Comparison of ENCODE assay signal across 11 cellular contexts in the genomic region with DNA sequence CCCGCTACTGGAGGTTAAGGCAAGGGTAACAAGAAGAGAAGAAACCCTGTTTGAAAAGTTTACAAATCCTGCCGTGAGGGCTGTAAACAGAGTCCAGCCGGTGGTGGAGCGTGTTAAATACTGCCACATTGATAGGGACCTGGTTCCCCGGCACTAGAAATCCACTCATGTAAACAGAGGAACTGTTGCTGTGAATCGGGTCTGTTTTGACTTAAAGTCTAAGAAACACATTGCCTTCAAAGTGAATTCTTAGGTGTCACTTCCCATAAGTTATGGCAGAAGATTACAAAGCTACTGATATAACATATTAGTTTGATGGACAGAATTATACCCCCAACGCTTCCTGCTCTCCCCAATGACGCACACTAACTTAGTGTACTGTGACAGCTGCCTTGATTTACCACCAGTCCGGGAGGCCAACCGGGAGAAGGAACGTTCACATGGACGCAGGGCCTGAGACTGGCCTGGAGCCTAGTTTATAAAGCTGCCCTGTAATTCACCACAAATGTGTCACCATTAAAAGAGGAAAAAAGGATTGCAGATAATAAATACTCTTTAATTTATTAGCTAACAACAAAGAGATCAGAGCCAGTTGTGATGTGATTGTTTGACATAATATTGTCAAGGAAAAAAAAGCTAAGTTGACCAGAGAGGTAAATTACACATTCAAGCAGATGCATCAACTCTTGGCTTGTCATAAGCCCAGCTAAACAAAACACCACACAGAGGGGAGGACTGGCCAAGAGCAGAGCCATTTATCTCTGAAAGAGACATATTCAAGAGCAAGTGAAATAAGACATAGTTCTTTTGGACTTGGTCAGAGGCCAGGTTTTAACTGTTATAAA.
A peak's percentile ranks its signal among the peaks of the same experiment; 100 is the strongest.
DNase-seq lines count a peak whose midpoint lies in the region; ATAC-seq and TF ChIP-seq lines count a peak whose summit lies in the region.
"Had no signal": no experiment of that assay in that cellular context is flagged by ENCODE, and none has a peak within 500 bp of the region (broad histone marks: within the 10 kb centered on the region; RNA-seq: fewer than 3 reads in every experiment).

No MANE protein-coding gene starts in this region.

- TF ChIP-seq CTCF in HFFc6 (IDR thresholded peaks at IDR 0.05), result no peak
- TF ChIP-seq CTCF in esophagus squamous epithelium (IDR thresholded peaks at IDR 0.05), result no peak

- H3K9ac ChIP-seq in mucosa of rectum (ENCODE audit: low read depth in 1 of 2, low read length in 2 of 2), result no peak overlapping the region

- H3K9me3 ChIP-seq in esophagus squamous epithelium, result no peaks in the 10 kb centered on the region
- no peaks in the 10 kb centered on the region for H3K9me3 ChIP-seq in mucosa of rectum (ENCODE audit: control insufficient read depth in 2 of 2, low read length in 2 of 2)

- intact Hi-C loops in esophagus squamous epithelium (cut with DNase I), result no loop called here

- DNase-seq in A172 (ENCODE audit: low spot score) (peak; percentile 95), HFFc6 (peak; percentile 81), esophagus squamous epithelium (lab: John Stamatoyannopoulos, UW) (no peak), NCI-H2227 treated with DMSO at 0.1 percent for 48 hours (lab: John Stamatoyannopoulos, UW) (no peak)
- DNase-seq in activated T-cell treated with anti-CD3 and anti-CD28 coated beads, Interleukin-2, amount 50 U/mL, for 4 hours, result no peak
- no peak for DNase-seq in stimulated activated effector memory CD8-positive, alpha-beta T cell treated with anti-CD3 and anti-CD28 coated beads, Interleukin-12 subunit alpha, Interleukin-12 subunit beta, amount 100 ng/mL, for 72 hours (ENCODE audit: low spot score in 2 of 2)
- DNase-seq: NCI-H1048, NCI-H510A treated with DMSO at 0.1 percent for 48 hours, small intestine had no signal

- H3K4me1 Mint-ChIP-seq in HFFc6 (ENCODE audit: low read depth), result no peaks in the 10 kb centered on the region; the same call in 1 of the 2 replicates
- no peaks in the 10 kb centered on the region for H3K4me1 Mint-ChIP-seq in activated T-cell treated with anti-CD3 and anti-CD28 coated beads, Interleukin-2, amount 50 U/mL, for 4 hours (ENCODE audit: low read depth)
- no peaks in the 10 kb centered on the region for H3K4me1 Mint-ChIP-seq in stimulated activated effector memory CD8-positive, alpha-beta T cell treated with anti-CD3 and anti-CD28 coated beads, Interleukin-12 subunit alpha, Interleukin-12 subunit beta, amount 100 ng/mL, for 72 hours

- no peak for ATAC-seq in GM18867 (IDR thresholded peaks at IDR 0.05; ENCODE audit: unreplicated experiment)
- no peak for ATAC-seq in activated T-cell treated with anti-CD3 and anti-CD28 coated beads, Interleukin-2, amount 50 U/mL, for 4 hours
- no peak for ATAC-seq in stimulated activated effector memory CD8-positive, alpha-beta T cell treated with anti-CD3 and anti-CD28 coated beads, Interleukin-12 subunit alpha, Interleukin-12 subunit beta, amount 100 ng/mL, for 72 hours

- no peak for TF ChIP-seq POLR2A in esophagus squamous epithelium (IDR thresholded peaks at IDR 0.05)

- no peak overlapping the region for H3K27ac Mint-ChIP-seq in HFFc6
- no peak overlapping the region for H3K27ac Mint-ChIP-seq in stimulated activated effector memory CD8-positive, alpha-beta T cell treated with anti-CD3 and anti-CD28 coated beads, Interleukin-12 subunit alpha, Interleukin-12 subunit beta, amount 100 ng/mL, for 72 hours

- 62 to 72% methylated on average over 12 of the region's 12 CpGs for WGBS in esophagus squamous epithelium, 2 donors

- H3K4me1 ChIP-seq in esophagus squamous epithelium (no peaks in the 10 kb centered on the region), mucosa of rectum (ENCODE audit: control insufficient read depth in 2 of 2, insufficient read depth in 2 of 2, low read length in 2 of 2) (no peaks in the 10 kb centered on the region)

- no peaks in the 10 kb centered on the region for H3K9me3 Mint-ChIP-seq in HFFc6
- H3K9me3 Mint-ChIP-seq in activated T-cell treated with anti-CD3 and anti-CD28 coated beads, Interleukin-2, amount 50 U/mL, for 4 hours, result no peaks in the 10 kb centered on the region
- H3K9me3 Mint-ChIP-seq in stimulated activated effector memory CD8-positive, alpha-beta T cell treated with anti-CD3 and anti-CD28 coated beads, Interleukin-12 subunit alpha, Interleukin-12 subunit beta, amount 100 ng/mL, for 72 hours, result peaks cover 3% of the 10 kb centered on the region

- H3K4me3 ChIP-seq in esophagus squamous epithelium (no peak overlapping the region), mucosa of rectum (ENCODE audit: low read length in 2 of 2) (no peak overlapping the region)

- no peaks in the 10 kb centered on the region; the same call in 1 of the 2 replicates for H3K27me3 Mint-ChIP-seq in HFFc6 (ENCODE audit: insufficient read depth)
- H3K27me3 Mint-ChIP-seq in activated T-cell treated with anti-CD3 and anti-CD28 coated beads, Interleukin-2, amount 50 U/mL, for 4 hours (ENCODE audit: low read depth), result no peaks in the 10 kb centered on the region

- H3K36me3 ChIP-seq in esophagus squamous epithelium (no peaks in the 10 kb centered on the region), mucosa of rectum (ENCODE audit: control insufficient read depth in 2 of 2, insufficient read depth in 2 of 2, low read length in 2 of 2) (no peaks in the 10 kb centered on the region)

- no peak overlapping the region for H3K4me3 Mint-ChIP-seq in HFFc6
- no peak overlapping the region for H3K4me3 Mint-ChIP-seq in activated T-cell treated with anti-CD3 and anti-CD28 coated beads, Interleukin-2, amount 50 U/mL, for 4 hours
- H3K4me3 Mint-ChIP-seq in stimulated activated effector memory CD8-positive, alpha-beta T cell treated with anti-CD3 and anti-CD28 coated beads, Interleukin-12 subunit alpha, Interleukin-12 subunit beta, amount 100 ng/mL, for 72 hours, result no peak overlapping the region

- H3K27me3 ChIP-seq in esophagus squamous epithelium, result no peaks in the 10 kb centered on the region
- no peaks in the 10 kb centered on the region for H3K27me3 ChIP-seq in mucosa of rectum (ENCODE audit: control insufficient read depth in 2 of 2, insufficient read depth in 2 of 2, low read length in 2 of 2)

- H3K27ac ChIP-seq in esophagus squamous epithelium, result peak overlapping the region in 3 of 4 donors; percentile 2 to 62 (median 59)
- peak overlapping the region; percentile 20 to 34 for H3K27ac ChIP-seq in mucosa of rectum (ENCODE audit: low read depth in 2 of 2, low read length in 2 of 2)

- no peaks in the 10 kb centered on the region for H3K36me3 Mint-ChIP-seq in HFFc6 (ENCODE audit: low read depth)
- no peaks in the 10 kb centered on the region for H3K36me3 Mint-ChIP-seq in activated T-cell treated with anti-CD3 and anti-CD28 coated beads, Interleukin-2, amount 50 U/mL, for 4 hours (ENCODE audit: insufficient read depth)
- H3K36me3 Mint-ChIP-seq in stimulated activated effector memory CD8-positive, alpha-beta T cell treated with anti-CD3 and anti-CD28 coated beads, Interleukin-12 subunit alpha, Interleukin-12 subunit beta, amount 100 ng/mL, for 72 hours, result no peaks in the 10 kb centered on the region

Comparison
In these comparisons a context has a peak if more than half of its experiments do, and no peak if none do; other contexts are left out.
1. DNase-seq: peak in A172 (single experiment) and HFFc6 (single experiment); none in esophagus squamous epithelium (single experiment), NCI-H2227 treated with DMSO at 0.1 percent for 48 hours (single experiment), activated T-cell treated with anti-CD3 and anti-CD28 coated beads, Interleukin-2, amount 50 U/mL, for 4 hours (single experiment) and stimulated activated effector memory CD8-positive, alpha-beta T cell treated with anti-CD3 and anti-CD28 coated beads, Interleukin-12 subunit alpha, Interleukin-12 subunit beta, amount 100 ng/mL, for 72 hours (0 of 2).